In the genomic region with DNA sequence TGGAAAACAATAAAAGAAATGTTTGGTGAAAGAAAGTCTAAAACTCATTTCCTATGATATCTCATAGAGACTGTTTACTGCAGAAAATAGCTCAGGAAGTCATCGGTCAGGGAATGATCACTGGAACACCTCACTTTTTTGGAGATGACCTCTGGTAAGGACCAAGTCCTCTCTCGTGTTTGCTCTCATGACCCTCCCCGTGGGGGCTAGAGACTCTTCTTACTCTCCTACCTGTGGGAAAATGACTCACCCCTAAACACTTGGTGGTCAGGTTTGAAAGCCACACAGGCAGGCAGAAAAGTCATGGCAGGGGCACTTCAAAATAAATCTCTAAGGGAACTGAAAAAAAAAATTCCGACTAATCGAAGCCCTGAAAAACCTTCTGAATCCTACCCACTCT, we compare ENCODE assay signal across 1 cellular context.
TF ChIP-seq lines count a peak whose summit lies in the region.

No MANE protein-coding gene starts in this region.

TF ChIP-seq in H1, 55 proteins besides CTCF, POLR2A, EP300 and RAD21:
- TF ChIP-seq, protein P1, sequence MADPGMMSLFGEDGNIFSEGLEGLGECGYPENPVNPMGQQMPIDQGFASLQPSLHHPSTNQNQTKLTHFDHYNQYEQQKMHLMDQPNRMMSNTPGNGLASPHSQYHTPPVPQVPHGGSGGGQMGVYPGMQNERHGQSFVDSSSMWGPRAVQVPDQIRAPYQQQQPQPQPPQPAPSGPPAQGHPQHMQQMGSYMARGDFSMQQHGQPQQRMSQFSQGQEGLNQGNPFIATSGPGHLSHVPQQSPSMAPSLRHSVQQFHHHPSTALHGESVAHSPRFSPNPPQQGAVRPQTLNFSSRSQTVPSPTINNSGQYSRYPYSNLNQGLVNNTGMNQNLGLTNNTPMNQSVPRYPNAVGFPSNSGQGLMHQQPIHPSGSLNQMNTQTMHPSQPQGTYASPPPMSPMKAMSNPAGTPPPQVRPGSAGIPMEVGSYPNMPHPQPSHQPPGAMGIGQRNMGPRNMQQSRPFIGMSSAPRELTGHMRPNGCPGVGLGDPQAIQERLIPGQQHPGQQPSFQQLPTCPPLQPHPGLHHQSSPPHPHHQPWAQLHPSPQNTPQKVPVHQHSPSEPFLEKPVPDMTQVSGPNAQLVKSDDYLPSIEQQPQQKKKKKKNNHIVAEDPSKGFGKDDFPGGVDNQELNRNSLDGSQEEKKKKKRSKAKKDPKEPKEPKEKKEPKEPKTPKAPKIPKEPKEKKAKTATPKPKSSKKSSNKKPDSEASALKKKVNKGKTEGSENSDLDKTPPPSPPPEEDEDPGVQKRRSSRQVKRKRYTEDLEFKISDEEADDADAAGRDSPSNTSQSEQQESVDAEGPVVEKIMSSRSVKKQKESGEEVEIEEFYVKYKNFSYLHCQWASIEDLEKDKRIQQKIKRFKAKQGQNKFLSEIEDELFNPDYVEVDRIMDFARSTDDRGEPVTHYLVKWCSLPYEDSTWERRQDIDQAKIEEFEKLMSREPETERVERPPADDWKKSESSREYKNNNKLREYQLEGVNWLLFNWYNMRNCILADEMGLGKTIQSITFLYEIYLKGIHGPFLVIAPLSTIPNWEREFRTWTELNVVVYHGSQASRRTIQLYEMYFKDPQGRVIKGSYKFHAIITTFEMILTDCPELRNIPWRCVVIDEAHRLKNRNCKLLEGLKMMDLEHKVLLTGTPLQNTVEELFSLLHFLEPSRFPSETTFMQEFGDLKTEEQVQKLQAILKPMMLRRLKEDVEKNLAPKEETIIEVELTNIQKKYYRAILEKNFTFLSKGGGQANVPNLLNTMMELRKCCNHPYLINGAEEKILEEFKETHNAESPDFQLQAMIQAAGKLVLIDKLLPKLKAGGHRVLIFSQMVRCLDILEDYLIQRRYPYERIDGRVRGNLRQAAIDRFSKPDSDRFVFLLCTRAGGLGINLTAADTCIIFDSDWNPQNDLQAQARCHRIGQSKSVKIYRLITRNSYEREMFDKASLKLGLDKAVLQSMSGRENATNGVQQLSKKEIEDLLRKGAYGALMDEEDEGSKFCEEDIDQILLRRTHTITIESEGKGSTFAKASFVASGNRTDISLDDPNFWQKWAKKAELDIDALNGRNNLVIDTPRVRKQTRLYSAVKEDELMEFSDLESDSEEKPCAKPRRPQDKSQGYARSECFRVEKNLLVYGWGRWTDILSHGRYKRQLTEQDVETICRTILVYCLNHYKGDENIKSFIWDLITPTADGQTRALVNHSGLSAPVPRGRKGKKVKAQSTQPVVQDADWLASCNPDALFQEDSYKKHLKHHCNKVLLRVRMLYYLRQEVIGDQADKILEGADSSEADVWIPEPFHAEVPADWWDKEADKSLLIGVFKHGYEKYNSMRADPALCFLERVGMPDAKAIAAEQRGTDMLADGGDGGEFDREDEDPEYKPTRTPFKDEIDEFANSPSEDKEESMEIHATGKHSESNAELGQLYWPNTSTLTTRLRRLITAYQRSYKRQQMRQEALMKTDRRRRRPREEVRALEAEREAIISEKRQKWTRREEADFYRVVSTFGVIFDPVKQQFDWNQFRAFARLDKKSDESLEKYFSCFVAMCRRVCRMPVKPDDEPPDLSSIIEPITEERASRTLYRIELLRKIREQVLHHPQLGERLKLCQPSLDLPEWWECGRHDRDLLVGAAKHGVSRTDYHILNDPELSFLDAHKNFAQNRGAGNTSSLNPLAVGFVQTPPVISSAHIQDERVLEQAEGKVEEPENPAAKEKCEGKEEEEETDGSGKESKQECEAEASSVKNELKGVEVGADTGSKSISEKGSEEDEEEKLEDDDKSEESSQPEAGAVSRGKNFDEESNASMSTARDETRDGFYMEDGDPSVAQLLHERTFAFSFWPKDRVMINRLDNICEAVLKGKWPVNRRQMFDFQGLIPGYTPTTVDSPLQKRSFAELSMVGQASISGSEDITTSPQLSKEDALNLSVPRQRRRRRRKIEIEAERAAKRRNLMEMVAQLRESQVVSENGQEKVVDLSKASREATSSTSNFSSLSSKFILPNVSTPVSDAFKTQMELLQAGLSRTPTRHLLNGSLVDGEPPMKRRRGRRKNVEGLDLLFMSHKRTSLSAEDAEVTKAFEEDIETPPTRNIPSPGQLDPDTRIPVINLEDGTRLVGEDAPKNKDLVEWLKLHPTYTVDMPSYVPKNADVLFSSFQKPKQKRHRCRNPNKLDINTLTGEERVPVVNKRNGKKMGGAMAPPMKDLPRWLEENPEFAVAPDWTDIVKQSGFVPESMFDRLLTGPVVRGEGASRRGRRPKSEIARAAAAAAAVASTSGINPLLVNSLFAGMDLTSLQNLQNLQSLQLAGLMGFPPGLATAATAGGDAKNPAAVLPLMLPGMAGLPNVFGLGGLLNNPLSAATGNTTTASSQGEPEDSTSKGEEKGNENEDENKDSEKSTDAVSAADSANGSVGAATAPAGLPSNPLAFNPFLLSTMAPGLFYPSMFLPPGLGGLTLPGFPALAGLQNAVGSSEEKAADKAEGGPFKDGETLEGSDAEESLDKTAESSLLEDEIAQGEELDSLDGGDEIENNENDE (IDR thresholded peaks at IDR 0.05; ENCODE audit: insufficient replicate concordance, low read length), result no peak
- TF ChIP-seq JUN (IDR thresholded peaks at IDR 0.05; ENCODE audit: low read depth, low read length) (no peak), KDM1A (IDR thresholded peaks at IDR 0.05; ENCODE audit: borderline replicate concordance, low read length) (no peak), SRF (IDR thresholded peaks at IDR 0.05; ENCODE audit: low read depth, low read length) (no peak), SUZ12 (IDR thresholded peaks at IDR 0.05; ENCODE audit: low read length) (no peak), CBX5 (IDR thresholded peaks at IDR 0.05; ENCODE audit: low read depth, low read length) (no peak), RFX5 (IDR thresholded peaks at IDR 0.05; ENCODE audit: borderline replicate concordance, low read depth, low read length) (no peak), GTF2F1 (IDR thresholded peaks at IDR 0.05; ENCODE audit: borderline replicate concordance, low read depth, low read length) (no peak)
- TF ChIP-seq, protein P2, sequence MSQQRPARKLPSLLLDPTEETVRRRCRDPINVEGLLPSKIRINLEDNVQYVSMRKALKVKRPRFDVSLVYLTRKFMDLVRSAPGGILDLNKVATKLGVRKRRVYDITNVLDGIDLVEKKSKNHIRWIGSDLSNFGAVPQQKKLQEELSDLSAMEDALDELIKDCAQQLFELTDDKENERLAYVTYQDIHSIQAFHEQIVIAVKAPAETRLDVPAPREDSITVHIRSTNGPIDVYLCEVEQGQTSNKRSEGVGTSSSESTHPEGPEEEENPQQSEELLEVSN (IDR thresholded peaks at IDR 0.05), result no peak
